Comparison of ENCODE assay signal across 1 cellular context in the genomic region with DNA sequence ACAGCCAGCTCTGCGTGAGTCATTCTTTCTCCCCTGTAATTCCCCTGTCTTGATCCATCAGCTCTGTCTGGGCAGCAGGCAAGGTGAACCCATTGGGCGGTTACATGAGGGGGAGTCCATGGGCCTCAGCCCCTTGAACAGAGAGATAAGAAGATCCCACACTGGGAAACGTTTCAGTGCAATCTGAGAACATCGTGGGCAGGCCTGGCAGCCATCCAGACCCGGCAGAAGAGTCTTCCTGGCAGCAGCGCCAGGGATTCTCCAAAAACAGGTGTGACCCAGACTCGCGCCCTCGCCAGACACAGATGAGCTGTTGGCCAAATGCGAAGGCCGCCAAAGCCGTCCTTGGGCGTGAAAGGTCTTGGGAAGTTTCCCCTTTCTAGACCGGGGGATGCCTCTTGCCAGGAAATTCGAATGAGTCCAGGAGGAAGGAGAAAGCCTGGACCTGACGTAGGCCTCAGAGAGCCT.
TF ChIP-seq lines count a peak whose summit lies in the region.

No MANE protein-coding gene starts in this region.

TF ChIP-seq in HEK293, 187 proteins besides CTCF, POLR2A, EP300 and RAD21 (continued from another document and continues in another):
- TF ChIP-seq ZXDB (tag by site-specific recombination; IDR thresholded peaks at IDR 0.05): 0 out of 2 replicates have a peak, but pooled peaks have one; percentile 58
- no peak for TF ChIP-seq ZNF350 (tag by site-specific recombination; IDR thresholded peaks at IDR 0.05)
- TF ChIP-seq ZNF521 (tag by site-specific recombination; IDR thresholded peaks at IDR 0.05): no peak
- no peak for TF ChIP-seq ZNF76 (tag by site-specific recombination; IDR thresholded peaks at IDR 0.05; ENCODE audit: borderline replicate concordance, low read depth)
- no peak for TF ChIP-seq ZNF654 (tag by site-specific recombination; IDR thresholded peaks at IDR 0.05; ENCODE audit: low read depth)
- TF ChIP-seq BCL11A (tag by site-specific recombination; IDR thresholded peaks at IDR 0.05; ENCODE audit: low read depth): peak; percentile 2; the same call in 1 of the 2 replicates
- TF ChIP-seq ZNF398 (tag by site-specific recombination; IDR thresholded peaks at IDR 0.05): peak; percentile 60
- TF ChIP-seq ZSCAN30 (tag by site-specific recombination; IDR thresholded peaks at IDR 0.05): no peak
- TF ChIP-seq ZNF335 (tag by site-specific recombination; conservative IDR thresholded peaks at IDR 0.05): peak; percentile 23; the same call in 1 of the 2 replicates
- no peak for TF ChIP-seq ZNF768 (tag by site-specific recombination; IDR thresholded peaks at IDR 0.05)
- no peak for TF ChIP-seq MEIS1 (CRISPR knock-in tag; IDR thresholded peaks at IDR 0.05; ENCODE audit: borderline replicate concordance)
- TF ChIP-seq ZNF596 (tag by site-specific recombination; IDR thresholded peaks at IDR 0.05): no peak
- TF ChIP-seq ZNF624 (tag by site-specific recombination; IDR thresholded peaks at IDR 0.05): no peak
- TF ChIP-seq, protein P1, sequence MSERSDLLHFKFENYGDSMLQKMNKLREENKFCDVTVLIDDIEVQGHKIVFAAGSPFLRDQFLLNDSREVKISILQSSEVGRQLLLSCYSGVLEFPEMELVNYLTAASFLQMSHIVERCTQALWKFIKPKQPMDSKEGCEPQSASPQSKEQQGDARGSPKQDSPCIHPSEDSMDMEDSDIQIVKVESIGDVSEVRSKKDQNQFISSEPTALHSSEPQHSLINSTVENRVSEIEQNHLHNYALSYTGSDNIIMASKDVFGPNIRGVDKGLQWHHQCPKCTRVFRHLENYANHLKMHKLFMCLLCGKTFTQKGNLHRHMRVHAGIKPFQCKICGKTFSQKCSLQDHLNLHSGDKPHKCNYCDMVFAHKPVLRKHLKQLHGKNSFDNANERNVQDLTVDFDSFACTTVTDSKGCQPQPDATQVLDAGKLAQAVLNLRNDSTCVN (tag by site-specific recombination; optimal IDR thresholded peaks at IDR 0.05): no peak
- no peak for TF ChIP-seq YY2 (tag by site-specific recombination; IDR thresholded peaks at IDR 0.05)
- TF ChIP-seq HOXD13 (CRISPR knock-in tag; IDR thresholded peaks at IDR 0.05; ENCODE audit: borderline replicate concordance): no peak
- TF ChIP-seq IKZF3 (tag by site-specific recombination; IDR thresholded peaks at IDR 0.05): peak; percentile 60; the same call in 1 of the 2 replicates
- no peak for TF ChIP-seq ZFP3 (tag by site-specific recombination; IDR thresholded peaks at IDR 0.05; ENCODE audit: low read depth)
- TF ChIP-seq ZNF610 (tag by site-specific recombination; IDR thresholded peaks at IDR 0.05; ENCODE audit: borderline replicate concordance): no peak
- TF ChIP-seq ZNF670 (tag by site-specific recombination; IDR thresholded peaks at IDR 0.05; ENCODE audit: low read depth): no peak
- TF ChIP-seq GLI4 (tag by site-specific recombination; IDR thresholded peaks at IDR 0.05): no peak
- no peak for TF ChIP-seq ZNF311 (tag by site-specific recombination; IDR thresholded peaks at IDR 0.05; ENCODE audit: borderline replicate concordance)
- TF ChIP-seq ZNF24 (tag by site-specific recombination; IDR thresholded peaks at IDR 0.05): no peak
- TF ChIP-seq ZNF677 (tag by site-specific recombination; IDR thresholded peaks at IDR 0.05): no peak
- 0 out of 2 replicates have a peak, but pooled peaks have one; percentile 7 for TF ChIP-seq ZNF324 (tag by site-specific recombination; IDR thresholded peaks at IDR 0.05)
- TF ChIP-seq ZSCAN23 (tag by site-specific recombination; IDR thresholded peaks at IDR 0.05): no peak
- 0 out of 2 replicates have a peak, but pooled peaks have one; percentile 14 for TF ChIP-seq ZNF660 (tag by site-specific recombination; IDR thresholded peaks at IDR 0.05)
- TF ChIP-seq BCL11B (tag by site-specific recombination; IDR thresholded peaks at IDR 0.05; ENCODE audit: low read depth): no peak
- TF ChIP-seq GLIS1 (tag by site-specific recombination; IDR thresholded peaks at IDR 0.05): peak; percentile 97; the same call in 1 of the 2 replicates
- no peak for TF ChIP-seq ZNF792 (tag by site-specific recombination; IDR thresholded peaks at IDR 0.05)
- no peak for TF ChIP-seq ZNF639 (tag by site-specific recombination; IDR thresholded peaks at IDR 0.05)
- TF ChIP-seq ZNF366 (tag by site-specific recombination; conservative IDR thresholded peaks at IDR 0.05): peak; percentile 36
- peak; percentile 18; the same call in 1 of the 2 replicates for TF ChIP-seq ZBTB48 (tag by site-specific recombination; IDR thresholded peaks at IDR 0.05)
- TF ChIP-seq ZNF658 (tag by site-specific recombination; IDR thresholded peaks at IDR 0.05): no peak
- TF ChIP-seq ZNF585B (tag by site-specific recombination; IDR thresholded peaks at IDR 0.05): no peak
- TF ChIP-seq SP7 (tag by site-specific recombination; IDR thresholded peaks at IDR 0.05): peak; percentile 94
- TF ChIP-seq OVOL3 (tag by site-specific recombination; IDR thresholded peaks at IDR 0.05): no peak
- TF ChIP-seq ZNF843 (tag by site-specific recombination; IDR thresholded peaks at IDR 0.05): no peak
- TF ChIP-seq ZNF510 (tag by site-specific recombination; IDR thresholded peaks at IDR 0.05; ENCODE audit: insufficient replicate concordance): no peak
- TF ChIP-seq, protein P2, sequence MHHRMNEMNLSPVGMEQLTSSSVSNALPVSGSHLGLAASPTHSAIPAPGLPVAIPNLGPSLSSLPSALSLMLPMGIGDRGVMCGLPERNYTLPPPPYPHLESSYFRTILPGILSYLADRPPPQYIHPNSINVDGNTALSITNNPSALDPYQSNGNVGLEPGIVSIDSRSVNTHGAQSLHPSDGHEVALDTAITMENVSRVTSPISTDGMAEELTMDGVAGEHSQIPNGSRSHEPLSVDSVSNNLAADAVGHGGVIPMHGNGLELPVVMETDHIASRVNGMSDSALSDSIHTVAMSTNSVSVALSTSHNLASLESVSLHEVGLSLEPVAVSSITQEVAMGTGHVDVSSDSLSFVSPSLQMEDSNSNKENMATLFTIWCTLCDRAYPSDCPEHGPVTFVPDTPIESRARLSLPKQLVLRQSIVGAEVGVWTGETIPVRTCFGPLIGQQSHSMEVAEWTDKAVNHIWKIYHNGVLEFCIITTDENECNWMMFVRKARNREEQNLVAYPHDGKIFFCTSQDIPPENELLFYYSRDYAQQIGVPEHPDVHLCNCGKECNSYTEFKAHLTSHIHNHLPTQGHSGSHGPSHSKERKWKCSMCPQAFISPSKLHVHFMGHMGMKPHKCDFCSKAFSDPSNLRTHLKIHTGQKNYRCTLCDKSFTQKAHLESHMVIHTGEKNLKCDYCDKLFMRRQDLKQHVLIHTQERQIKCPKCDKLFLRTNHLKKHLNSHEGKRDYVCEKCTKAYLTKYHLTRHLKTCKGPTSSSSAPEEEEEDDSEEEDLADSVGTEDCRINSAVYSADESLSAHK (tag by site-specific recombination; IDR thresholded peaks at IDR 0.05): no peak
- no peak; the same call in 1 of the 2 replicates for TF ChIP-seq ZSCAN4 (tag by site-specific recombination; IDR thresholded peaks at IDR 0.05)
- no peak for TF ChIP-seq ZNF544 (tag by site-specific recombination; IDR thresholded peaks at IDR 0.05)
- TF ChIP-seq ZNF174 (tag by site-specific recombination; IDR thresholded peaks at IDR 0.05): no peak
- TF ChIP-seq ZNF140 (tag by site-specific recombination; IDR thresholded peaks at IDR 0.05): no peak
- TF ChIP-seq INSM2 (tag by site-specific recombination; IDR thresholded peaks at IDR 0.05): no peak
- TF ChIP-seq, protein P3, sequence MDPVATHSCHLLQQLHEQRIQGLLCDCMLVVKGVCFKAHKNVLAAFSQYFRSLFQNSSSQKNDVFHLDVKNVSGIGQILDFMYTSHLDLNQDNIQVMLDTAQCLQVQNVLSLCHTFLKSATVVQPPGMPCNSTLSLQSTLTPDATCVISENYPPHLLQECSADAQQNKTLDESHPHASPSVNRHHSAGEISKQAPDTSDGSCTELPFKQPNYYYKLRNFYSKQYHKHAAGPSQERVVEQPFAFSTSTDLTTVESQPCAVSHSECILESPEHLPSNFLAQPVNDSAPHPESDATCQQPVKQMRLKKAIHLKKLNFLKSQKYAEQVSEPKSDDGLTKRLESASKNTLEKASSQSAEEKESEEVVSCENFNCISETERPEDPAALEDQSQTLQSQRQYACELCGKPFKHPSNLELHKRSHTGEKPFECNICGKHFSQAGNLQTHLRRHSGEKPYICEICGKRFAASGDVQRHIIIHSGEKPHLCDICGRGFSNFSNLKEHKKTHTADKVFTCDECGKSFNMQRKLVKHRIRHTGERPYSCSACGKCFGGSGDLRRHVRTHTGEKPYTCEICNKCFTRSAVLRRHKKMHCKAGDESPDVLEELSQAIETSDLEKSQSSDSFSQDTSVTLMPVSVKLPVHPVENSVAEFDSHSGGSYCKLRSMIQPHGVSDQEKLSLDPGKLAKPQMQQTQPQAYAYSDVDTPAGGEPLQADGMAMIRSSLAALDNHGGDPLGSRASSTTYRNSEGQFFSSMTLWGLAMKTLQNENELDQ (tag by site-specific recombination; IDR thresholded peaks at IDR 0.05; ENCODE audit: low read depth): no peak
- TF ChIP-seq RBAK (tag by site-specific recombination; IDR thresholded peaks at IDR 0.05): 0 out of 2 replicates have a peak, but pooled peaks have one; percentile 12
- TF ChIP-seq, protein P4, sequence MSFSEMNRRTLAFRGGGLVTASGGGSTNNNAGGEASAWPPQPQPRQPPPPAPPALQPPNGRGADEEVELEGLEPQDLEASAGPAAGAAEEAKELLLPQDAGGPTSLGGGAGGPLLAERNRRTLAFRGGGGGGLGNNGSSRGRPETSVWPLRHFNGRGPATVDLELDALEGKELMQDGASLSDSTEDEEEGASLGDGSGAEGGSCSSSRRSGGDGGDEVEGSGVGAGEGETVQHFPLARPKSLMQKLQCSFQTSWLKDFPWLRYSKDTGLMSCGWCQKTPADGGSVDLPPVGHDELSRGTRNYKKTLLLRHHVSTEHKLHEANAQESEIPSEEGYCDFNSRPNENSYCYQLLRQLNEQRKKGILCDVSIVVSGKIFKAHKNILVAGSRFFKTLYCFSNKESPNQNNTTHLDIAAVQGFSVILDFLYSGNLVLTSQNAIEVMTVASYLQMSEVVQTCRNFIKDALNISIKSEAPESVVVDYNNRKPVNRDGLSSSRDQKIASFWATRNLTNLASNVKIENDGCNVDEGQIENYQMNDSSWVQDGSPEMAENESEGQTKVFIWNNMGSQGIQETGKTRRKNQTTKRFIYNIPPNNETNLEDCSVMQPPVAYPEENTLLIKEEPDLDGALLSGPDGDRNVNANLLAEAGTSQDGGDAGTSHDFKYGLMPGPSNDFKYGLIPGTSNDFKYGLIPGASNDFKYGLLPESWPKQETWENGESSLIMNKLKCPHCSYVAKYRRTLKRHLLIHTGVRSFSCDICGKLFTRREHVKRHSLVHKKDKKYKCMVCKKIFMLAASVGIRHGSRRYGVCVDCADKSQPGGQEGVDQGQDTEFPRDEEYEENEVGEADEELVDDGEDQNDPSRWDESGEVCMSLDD (tag by site-specific recombination; IDR thresholded peaks at IDR 0.05): peak; percentile 68
